ENCODE assay signal across 21 cellular contexts in the genomic region with DNA sequence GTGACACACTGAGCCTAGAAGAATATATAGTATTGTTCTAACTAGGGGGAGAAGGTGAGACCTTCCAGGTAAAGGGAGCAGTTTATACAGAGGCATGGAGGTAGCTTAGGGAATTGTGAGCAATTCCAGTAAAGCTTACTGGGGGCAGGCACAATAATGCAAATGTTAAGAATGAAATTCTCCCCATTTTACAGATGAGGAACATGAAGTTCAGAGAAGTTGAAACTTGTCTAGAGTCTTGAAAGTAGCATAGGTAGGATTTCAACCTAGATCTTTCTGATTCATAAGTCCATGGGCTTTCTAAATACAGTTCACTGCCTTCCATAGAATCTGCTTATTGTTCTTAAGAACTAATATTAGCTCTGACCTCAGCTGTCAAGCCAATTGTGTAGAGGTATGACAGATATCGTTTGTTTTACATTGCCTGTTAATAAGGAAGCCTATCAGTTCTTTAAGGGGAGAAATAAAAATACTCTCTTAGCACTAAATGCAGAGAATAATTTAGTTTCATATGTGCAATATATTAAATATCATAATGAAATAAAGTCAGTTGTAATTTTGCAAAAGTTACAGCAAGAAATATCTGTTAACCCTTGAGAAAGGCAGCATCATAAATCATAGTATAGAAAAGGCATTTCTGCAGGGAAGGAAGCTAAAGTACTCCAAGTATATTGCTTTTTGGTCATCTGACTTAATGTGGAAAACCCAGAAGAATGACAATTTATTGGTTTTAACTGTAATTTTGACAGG.
A peak's percentile ranks its signal among the peaks of the same experiment; 100 is the strongest.
DNase-seq lines count a peak whose midpoint lies in the region; ATAC-seq and TF ChIP-seq lines count a peak whose summit lies in the region.
"Had no signal": no experiment of that assay in that cellular context is flagged by ENCODE, and none has a peak within 500 bp of the region (broad histone marks: within the 10 kb centered on the region; RNA-seq: fewer than 3 reads in every experiment).

No MANE protein-coding gene starts in this region.

- H2AFZ ChIP-seq in fibroblast of lung (ENCODE audit: low read length) = no peak overlapping the region

- ATAC-seq in SK-N-SH treated with all-trans-retinoic acid at 6 μM for 48 hours (peak; percentile 79), HG03097 (IDR thresholded peaks at IDR 0.05; ENCODE audit: low FRiP score, unreplicated experiment) (no peak)
- ATAC-seq in stimulated activated memory B cell treated with anti-CD40 and anti-IgM and Interleukin-4, amounts not matched to agents 10 μg/mL and 1 μg/mL and 100 μg/mL, for 72 hours = no peak

- H3K9me3 Mint-ChIP-seq in stimulated activated memory B cell treated with anti-CD40 and anti-IgM and Interleukin-4, amounts not matched to agents 10 μg/mL and 1 μg/mL and 100 μg/mL, for 72 hours = peaks cover 4% of the 10 kb centered on the region

- no peak for TF ChIP-seq CTCF in fibroblast of lung (conservative IDR thresholded peaks at IDR 0.05 in 1 of 2, IDR thresholded peaks at IDR 0.05 in 1 of 2; ENCODE audit: low read depth in 1 of 2, low read length in 2 of 2)

- no peak for DNase-seq in HEK293T (ENCODE audit: extremely low spot score)
- DNase-seq in fibroblast of lung (ENCODE audit: low read depth in 2 of 2) = peak; percentile 20 to 60
- no peak for DNase-seq in NCI-H510A treated with DMSO at 0.1 percent for 48 hours (lab: John Stamatoyannopoulos, UW)
- no peak for DNase-seq in activated T-cell treated with anti-CD3 and anti-CD28 coated beads, Interleukin-2, amount 50 U/mL, for 48 hours
- DNase-seq: BE2C; CD4-positive, alpha-beta T cell; DMS53; GOT3; IMR-90; Kasumi-1; NCI-H1105 treated with DMSO at 0.1 percent for 48 hours; NCI-H1694 treated with DMSO at 0.1 percent for 48 hours; NCI-H2107; NCI-H2227 treated with DMSO at 0.1 percent for 48 hours; NCI-H526 treated with DMSO at 0.1 percent for 48 hours; RPMI8226; SIG-M5 had no signal

- no peaks in the 10 kb centered on the region for H3K27me3 ChIP-seq in fibroblast of lung (ENCODE audit: control insufficient read depth, insufficient read depth, low read length)
- H3K27me3 ChIP-seq: BE2C had no signal

- H3K4me3 ChIP-seq in fibroblast of lung (replicated peaks in 1 of 4; ENCODE audit: control extremely low read depth in 1 of 4, insufficient read depth in 1 of 4, low read depth in 3 of 4, low read length in 4 of 4) = no peak overlapping the region

- CTCF ChIA-PET in HEK293T (lab: Yijun Ruan, JAX) = no interaction called here

- H4K20me1 ChIP-seq in fibroblast of lung (ENCODE audit: control insufficient read depth, extremely low read depth, insufficient read depth, low read length) = no peaks in the 10 kb centered on the region

- H3K36me3 Mint-ChIP-seq in stimulated activated memory B cell treated with anti-CD40 and anti-IgM and Interleukin-4, amounts not matched to agents 10 μg/mL and 1 μg/mL and 100 μg/mL, for 72 hours = peaks cover 52% of the 10 kb centered on the region

- POLR2A ChIA-PET in HEK293T (lab: Yijun Ruan, JAX) = interaction anchor here (1.0 kb wide), 1 partner anchor 18 kb away, joined by 3 read pairs; no protein-coding TSS in a partner anchor

- H3K9me3 ChIP-seq in fibroblast of lung (ENCODE audit: control insufficient read depth, insufficient read depth, low read depth, low read length) = no peaks in the 10 kb centered on the region
- H3K9me3 ChIP-seq: BE2C had no signal

- H3K4me1 ChIP-seq in fibroblast of lung (ENCODE audit: control insufficient read depth, extremely low read depth, insufficient read depth, low read length) = no peaks in the 10 kb centered on the region
- H3K4me1 ChIP-seq: BE2C had no signal

- no peaks in the 10 kb centered on the region for H3K27me3 Mint-ChIP-seq in stimulated activated memory B cell treated with anti-CD40 and anti-IgM and Interleukin-4, amounts not matched to agents 10 μg/mL and 1 μg/mL and 100 μg/mL, for 72 hours
- H3K27me3 Mint-ChIP-seq: CD4-positive, alpha-beta T cell had no signal

- no peaks in the 10 kb centered on the region for H3K36me3 ChIP-seq in fibroblast of lung (ENCODE audit: control insufficient read depth, insufficient read depth, low read length)
- H3K36me3 ChIP-seq: BE2C had no signal

- no peak overlapping the region for H3K4me3 Mint-ChIP-seq in stimulated activated memory B cell treated with anti-CD40 and anti-IgM and Interleukin-4, amounts not matched to agents 10 μg/mL and 1 μg/mL and 100 μg/mL, for 72 hours
- H3K4me3 Mint-ChIP-seq: CD4-positive, alpha-beta T cell; HFFc6 had no signal

- peak overlapping the region; percentile 42 for H3K27ac Mint-ChIP-seq in stimulated activated memory B cell treated with anti-CD40 and anti-IgM and Interleukin-4, amounts not matched to agents 10 μg/mL and 1 μg/mL and 100 μg/mL, for 72 hours
- H3K27ac Mint-ChIP-seq: CD4-positive, alpha-beta T cell; HFFc6 had no signal

- H3K79me2 ChIP-seq in fibroblast of lung (ENCODE audit: control insufficient read depth, insufficient read depth, low read length) = no peaks in the 10 kb centered on the region

- H3K9ac ChIP-seq in fibroblast of lung (ENCODE audit: insufficient read depth, low read length) = no peak overlapping the region

- no peak overlapping the region for H3K27ac ChIP-seq in fibroblast of lung (ENCODE audit: insufficient read depth, low read length)

- no peak overlapping the region for H3K4me2 ChIP-seq in fibroblast of lung (ENCODE audit: extremely low read depth, insufficient read depth, low read length)

- H3K4me1 Mint-ChIP-seq in stimulated activated memory B cell treated with anti-CD40 and anti-IgM and Interleukin-4, amounts not matched to agents 10 μg/mL and 1 μg/mL and 100 μg/mL, for 72 hours = peaks cover 10% of the 10 kb centered on the region

TF ChIP-seq in HEK293T, 16 proteins besides CTCF, POLR2A, EP300 and RAD21:
- TF ChIP-seq ELF4 (IDR thresholded peaks at IDR 0.05) (no peak), LEF1 (IDR thresholded peaks at IDR 0.05; ENCODE audit: borderline replicate concordance) (no peak), CTBP1 (IDR thresholded peaks at IDR 0.05; ENCODE audit: borderline replicate concordance) (no peak), BHLHE40 (IDR thresholded peaks at IDR 0.05; ENCODE audit: borderline replicate concordance) (no peak)
- TF ChIP-seq, protein P1, sequence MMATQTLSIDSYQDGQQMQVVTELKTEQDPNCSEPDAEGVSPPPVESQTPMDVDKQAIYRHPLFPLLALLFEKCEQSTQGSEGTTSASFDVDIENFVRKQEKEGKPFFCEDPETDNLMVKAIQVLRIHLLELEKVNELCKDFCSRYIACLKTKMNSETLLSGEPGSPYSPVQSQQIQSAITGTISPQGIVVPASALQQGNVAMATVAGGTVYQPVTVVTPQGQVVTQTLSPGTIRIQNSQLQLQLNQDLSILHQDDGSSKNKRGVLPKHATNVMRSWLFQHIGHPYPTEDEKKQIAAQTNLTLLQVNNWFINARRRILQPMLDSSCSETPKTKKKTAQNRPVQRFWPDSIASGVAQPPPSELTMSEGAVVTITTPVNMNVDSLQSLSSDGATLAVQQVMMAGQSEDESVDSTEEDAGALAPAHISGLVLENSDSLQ (IDR thresholded peaks at IDR 0.05) = 0 out of 2 replicates have a peak, but pooled peaks have one; percentile 8

TF ChIP-seq in SK-N-SH treated with all-trans-retinoic acid at 6 μM for 48 hours, 23 proteins besides CTCF, POLR2A, EP300 and RAD21 (continues in another document):
- peak; percentile 54; the same call in 1 of the 2 replicates for TF ChIP-seq PATZ1 (CRISPR knock-in tag; IDR thresholded peaks at IDR 0.05; ENCODE audit: borderline replicate concordance)
- TF ChIP-seq TOX (CRISPR knock-in tag; IDR thresholded peaks at IDR 0.05; ENCODE audit: borderline replicate concordance) = peak; percentile 69; the same call in 1 of the 2 replicates
- no peak for TF ChIP-seq ARNTL (CRISPR knock-in tag; IDR thresholded peaks at IDR 0.05; ENCODE audit: borderline replicate concordance, low read depth)
- TF ChIP-seq ZC3H10 (CRISPR knock-in tag; IDR thresholded peaks at IDR 0.05) = peak; percentile 71
- TF ChIP-seq ZFP3 (CRISPR knock-in tag; IDR thresholded peaks at IDR 0.05) = no peak
- TF ChIP-seq ZNF565 (CRISPR knock-in tag; conservative IDR thresholded peaks at IDR 0.05; ENCODE audit: low read depth) = no peak
- TF ChIP-seq OSR1 (CRISPR knock-in tag; IDR thresholded peaks at IDR 0.05) = no peak
- TF ChIP-seq PPARA (CRISPR knock-in tag; IDR thresholded peaks at IDR 0.05; ENCODE audit: borderline replicate concordance) = no peak

Comparison
In these comparisons a context has a peak if more than half of its experiments do, and no peak if none do; other contexts are left out.
1. DNase-seq: peak in fibroblast of lung (2 of 2); none in HEK293T (single experiment), NCI-H510A treated with DMSO at 0.1 percent for 48 hours (single experiment) and activated T-cell treated with anti-CD3 and anti-CD28 coated beads, Interleukin-2, amount 50 U/mL, for 48 hours (0 of 2).